Comparison of ENCODE assay signal across 16 cellular contexts in the genomic region with DNA sequence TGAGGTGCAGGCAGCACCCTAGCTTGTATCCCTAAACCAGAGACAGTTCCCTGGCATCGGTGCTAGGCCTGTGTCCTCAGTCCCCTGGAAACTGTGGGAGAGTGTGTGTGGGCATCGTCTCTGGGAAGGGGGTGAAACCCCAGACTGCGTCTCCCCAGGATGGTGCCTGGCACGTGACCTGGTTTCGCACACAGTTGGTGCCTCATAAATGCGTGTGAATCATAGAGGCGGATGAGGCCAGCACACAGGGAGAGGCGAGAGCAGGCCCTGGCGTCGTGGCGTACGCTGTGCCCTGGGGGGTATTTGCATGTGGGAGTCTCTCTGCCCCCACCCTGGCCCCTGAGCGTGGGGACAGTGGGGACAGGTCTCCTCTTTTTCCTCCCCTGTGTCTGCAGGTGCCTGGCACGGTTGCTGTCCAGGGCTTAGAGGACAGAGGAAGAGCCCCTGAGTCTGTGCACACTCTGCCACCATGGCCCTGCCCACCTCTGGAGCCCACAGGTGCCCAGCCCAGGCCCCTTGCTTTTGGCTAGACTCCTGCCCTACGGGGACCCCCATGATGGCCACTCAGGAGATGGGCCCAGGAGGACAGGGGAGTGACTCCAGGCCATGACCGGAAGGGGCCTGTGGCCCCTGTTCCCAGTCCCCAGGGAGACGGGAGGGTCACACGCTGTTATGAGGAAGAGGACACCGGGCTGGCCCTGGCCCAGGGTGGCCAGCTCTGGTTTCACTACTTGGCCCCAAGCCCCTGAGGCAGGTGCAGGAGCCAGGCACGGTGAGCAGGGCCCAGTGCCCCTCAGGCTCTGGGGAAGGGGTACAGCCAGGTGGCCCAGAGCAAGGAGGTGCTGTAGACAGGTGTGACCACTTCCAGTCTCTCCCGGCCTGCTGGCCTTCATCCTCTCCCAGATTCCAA. TPM values are rescaled to one million over a fixed set of nuclear protein-coding genes. Genes with fewer than 3 reads are reported as not detected.
"Had no signal": no experiment of that assay in that cellular context is flagged by ENCODE, and none has a peak within 500 bp of the region (broad histone marks: within the 10 kb centered on the region; RNA-seq: fewer than 3 reads in every experiment).

No MANE protein-coding gene starts in this region.

- H3K4me3 Mint-ChIP-seq: activated naive CD8-positive, alpha-beta T cell treated with anti-CD3 and anti-CD28 coated beads for 36 hours; activated T-helper 1 cell treated with anti-CD3 and anti-CD28 coated beads, Interleukin-12 subunit alpha, Interleukin-12 subunit beta, Interleukin-2, Interleukin-4 antibody, amounts not matched to agents 30 ng/mL and 10 ng/mL and 1 ng/mL, durations not matched to agents 14 hours and 24 hours and 36 hours; brain; central memory CD8-positive, alpha-beta T cell; natural killer cell had no signal

- H3K27ac ChIP-seq: esophagus squamous epithelium, sigmoid colon, tibial artery had no signal

- H3K4me1 Mint-ChIP-seq: activated naive CD8-positive, alpha-beta T cell treated with anti-CD3 and anti-CD28 coated beads for 36 hours; central memory CD8-positive, alpha-beta T cell; natural killer cell had no signal

- H3K4me3 ChIP-seq: esophagus squamous epithelium, sigmoid colon, tibial artery had no signal

- DNase-seq: activated CD4-positive, alpha-beta T cell treated with anti-CD3 and anti-CD28 coated beads, Interleukin-2, amount 50 U/mL, for 1 hour; activated CD8-positive, alpha-beta memory T cell treated with anti-CD3 and anti-CD28 coated beads for 24 hours; activated naive CD8-positive, alpha-beta T cell treated with anti-CD3 and anti-CD28 coated beads for 36 hours; cortex of kidney; effector CD4-positive, alpha-beta T cell; esophagus squamous epithelium; hippocampal formation; mesendoderm; natural killer cell; sigmoid colon; stimulated activated CD4-positive, alpha-beta T cell treated with anti-CD3 and anti-CD28 coated beads, Interleukin-1b, Interleukin-23, amount 100 ng/mL, for 48 hours had no signal

- H3K9me3 Mint-ChIP-seq: activated naive CD8-positive, alpha-beta T cell treated with anti-CD3 and anti-CD28 coated beads for 36 hours; activated T-helper 1 cell treated with anti-CD3 and anti-CD28 coated beads, Interleukin-12 subunit alpha, Interleukin-12 subunit beta, Interleukin-2, Interleukin-4 antibody, amounts not matched to agents 30 ng/mL and 10 ng/mL and 1 ng/mL, durations not matched to agents 14 hours and 24 hours and 36 hours; brain; central memory CD8-positive, alpha-beta T cell; natural killer cell had no signal

- H3K9me3 ChIP-seq: esophagus squamous epithelium, sigmoid colon, tibial artery had no signal

- H3K27ac Mint-ChIP-seq: activated naive CD8-positive, alpha-beta T cell treated with anti-CD3 and anti-CD28 coated beads for 36 hours; activated T-helper 1 cell treated with anti-CD3 and anti-CD28 coated beads, Interleukin-12 subunit alpha, Interleukin-12 subunit beta, Interleukin-2, Interleukin-4 antibody, amounts not matched to agents 30 ng/mL and 10 ng/mL and 1 ng/mL, durations not matched to agents 14 hours and 24 hours and 36 hours; natural killer cell had no signal

- H3K36me3 Mint-ChIP-seq: activated naive CD8-positive, alpha-beta T cell treated with anti-CD3 and anti-CD28 coated beads for 36 hours; brain; natural killer cell had no signal

- H3K36me3 ChIP-seq: esophagus squamous epithelium, sigmoid colon, tibial artery had no signal

RNA-seq across cellular contexts. Expression of a gene that starts 1.3 kb away (rescaled TPM):
- polyA plus RNA-seq: liver had no signal
